16 cellular contexts compared by ENCODE assay signal in the genomic region with DNA sequence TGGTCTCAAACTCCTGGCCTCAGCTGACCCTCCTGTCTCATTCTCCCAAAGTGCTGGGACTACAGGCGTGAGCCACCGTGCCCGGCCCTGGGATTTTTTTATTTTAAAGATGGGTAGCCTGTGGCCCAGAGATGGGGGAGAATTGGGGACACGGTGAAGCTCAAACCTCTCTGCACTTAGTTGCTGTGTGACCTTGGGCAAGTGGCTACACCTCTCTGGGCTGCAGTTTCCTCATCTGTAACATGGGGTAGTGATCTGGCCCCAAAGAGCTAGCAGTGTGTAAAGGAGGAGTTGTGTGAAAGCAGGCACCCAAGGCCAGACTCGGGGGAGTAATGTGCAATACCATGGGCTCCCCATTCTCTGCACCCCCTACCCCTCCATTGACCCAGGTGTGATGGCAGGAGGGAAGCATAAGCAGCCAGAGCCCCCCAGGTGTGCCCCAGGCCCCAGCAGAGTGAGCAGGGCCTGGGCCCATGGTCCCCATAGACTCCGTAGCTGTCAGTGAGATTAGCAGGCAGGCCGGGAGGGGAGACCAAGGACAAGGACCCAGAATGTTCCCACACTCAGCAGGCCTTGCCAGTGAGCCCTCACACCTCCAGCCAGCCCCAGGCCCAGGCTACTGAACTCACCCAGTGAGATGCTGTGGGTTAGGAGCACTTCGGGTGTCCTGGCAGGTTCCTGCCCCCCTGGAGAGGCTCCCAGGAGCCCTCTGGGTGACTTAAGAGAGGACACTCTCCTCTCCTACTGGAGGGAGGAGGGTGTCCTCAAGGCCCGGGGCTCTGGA. TPM values are rescaled to one million over a fixed set of nuclear protein-coding genes. Genes with fewer than 3 reads are reported as not detected.
"Had no signal": no experiment of that assay in that cellular context is flagged by ENCODE, and none has a peak within 500 bp of the region (broad histone marks: within the 10 kb centered on the region; RNA-seq: fewer than 3 reads in every experiment).

No MANE protein-coding gene starts in this region.

- H3K27ac ChIP-seq: ascending aorta, esophagus muscularis mucosa, left lung, SK-N-MC, suprapubic skin, upper lobe of left lung had no signal

- H3K27me3 ChIP-seq: ascending aorta, upper lobe of left lung had no signal

- ATAC-seq: activated T-cell treated with anti-CD3 and anti-CD28 coated beads, Interleukin-2, amount 50 U/mL, for 72 hours; left lung; mucosa of descending colon; naive thymus-derived CD8-positive, alpha-beta T cell; sciatic nerve; stimulated activated naive CD8-positive, alpha-beta T cell treated with anti-CD3 and anti-CD28 coated beads, Interleukin-15, Interleukin-2, amounts not matched to agents 100 U/mL and 50 U/mL, for 24 hours had no signal

- H3K36me3 ChIP-seq: ascending aorta, esophagus muscularis mucosa, left lung, suprapubic skin, upper lobe of left lung had no signal

- FAIRE-seq: bronchial epithelial cell, endometrium, islet of Langerhans had no signal

- H3K4me3 ChIP-seq: ascending aorta, esophagus muscularis mucosa, left lung, mucosa of descending colon, SK-N-MC, suprapubic skin, upper lobe of left lung had no signal

- H3K9me3 ChIP-seq: ascending aorta, mucosa of descending colon, suprapubic skin had no signal

- DNase-seq: activated CD4-positive, alpha-beta T cell treated with anti-CD3 and anti-CD28 coated beads for 1 hour; activated T-cell treated with anti-CD3 and anti-CD28 coated beads, Interleukin-2, amount 50 U/mL, for 72 hours; left lung; mucosa of descending colon; naive thymus-derived CD8-positive, alpha-beta T cell; stimulated activated CD4-positive, alpha-beta T cell treated with anti-CD3 and anti-CD28 coated beads, Interleukin-12 subunit alpha, Interleukin-12 subunit beta, amount 100 ng/mL, for 4 hours; stimulated activated naive CD8-positive, alpha-beta T cell treated with anti-CD3 and anti-CD28 coated beads, Interleukin-15, Interleukin-2, amounts not matched to agents 100 U/mL and 50 U/mL, for 24 hours; upper lobe of left lung had no signal

- H3K4me1 ChIP-seq: ascending aorta, left lung had no signal

RNA-seq across cellular contexts. Expression of a gene that starts 17.9 kb away (rescaled TPM):
- total RNA-seq: bronchial epithelial cell; naive thymus-derived CD8-positive, alpha-beta T cell had no signal
- polyA plus RNA-seq: naive thymus-derived CD8-positive, alpha-beta T cell had no signal
